1 cellular context compared by ENCODE assay signal in the genomic region with DNA sequence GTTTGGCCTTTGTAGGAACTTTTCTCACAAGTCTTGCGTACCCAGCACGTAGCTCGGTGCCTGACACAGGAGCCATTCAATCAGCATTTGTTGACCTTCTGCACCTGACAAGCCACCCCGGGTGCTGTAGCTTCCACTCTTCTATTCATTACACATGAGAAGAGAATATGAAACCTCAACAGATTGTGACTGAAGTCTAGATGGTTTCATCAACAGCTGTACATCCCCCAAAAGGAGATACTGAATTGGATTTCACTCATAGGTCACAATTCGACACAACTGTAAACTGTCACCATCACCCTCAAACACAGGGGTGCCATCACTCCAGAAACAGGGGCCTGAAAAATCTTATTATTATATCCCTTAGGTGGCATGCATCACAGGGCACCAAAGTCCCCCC.
A peak's percentile ranks its signal among the peaks of the same experiment; 100 is the strongest.
TF ChIP-seq lines count a peak whose summit lies in the region.

No MANE protein-coding gene starts in this region.

TF ChIP-seq in HepG2, 621 proteins besides CTCF, POLR2A, EP300 and RAD21 (continued from another document):
- TF ChIP-seq, protein P1, sequence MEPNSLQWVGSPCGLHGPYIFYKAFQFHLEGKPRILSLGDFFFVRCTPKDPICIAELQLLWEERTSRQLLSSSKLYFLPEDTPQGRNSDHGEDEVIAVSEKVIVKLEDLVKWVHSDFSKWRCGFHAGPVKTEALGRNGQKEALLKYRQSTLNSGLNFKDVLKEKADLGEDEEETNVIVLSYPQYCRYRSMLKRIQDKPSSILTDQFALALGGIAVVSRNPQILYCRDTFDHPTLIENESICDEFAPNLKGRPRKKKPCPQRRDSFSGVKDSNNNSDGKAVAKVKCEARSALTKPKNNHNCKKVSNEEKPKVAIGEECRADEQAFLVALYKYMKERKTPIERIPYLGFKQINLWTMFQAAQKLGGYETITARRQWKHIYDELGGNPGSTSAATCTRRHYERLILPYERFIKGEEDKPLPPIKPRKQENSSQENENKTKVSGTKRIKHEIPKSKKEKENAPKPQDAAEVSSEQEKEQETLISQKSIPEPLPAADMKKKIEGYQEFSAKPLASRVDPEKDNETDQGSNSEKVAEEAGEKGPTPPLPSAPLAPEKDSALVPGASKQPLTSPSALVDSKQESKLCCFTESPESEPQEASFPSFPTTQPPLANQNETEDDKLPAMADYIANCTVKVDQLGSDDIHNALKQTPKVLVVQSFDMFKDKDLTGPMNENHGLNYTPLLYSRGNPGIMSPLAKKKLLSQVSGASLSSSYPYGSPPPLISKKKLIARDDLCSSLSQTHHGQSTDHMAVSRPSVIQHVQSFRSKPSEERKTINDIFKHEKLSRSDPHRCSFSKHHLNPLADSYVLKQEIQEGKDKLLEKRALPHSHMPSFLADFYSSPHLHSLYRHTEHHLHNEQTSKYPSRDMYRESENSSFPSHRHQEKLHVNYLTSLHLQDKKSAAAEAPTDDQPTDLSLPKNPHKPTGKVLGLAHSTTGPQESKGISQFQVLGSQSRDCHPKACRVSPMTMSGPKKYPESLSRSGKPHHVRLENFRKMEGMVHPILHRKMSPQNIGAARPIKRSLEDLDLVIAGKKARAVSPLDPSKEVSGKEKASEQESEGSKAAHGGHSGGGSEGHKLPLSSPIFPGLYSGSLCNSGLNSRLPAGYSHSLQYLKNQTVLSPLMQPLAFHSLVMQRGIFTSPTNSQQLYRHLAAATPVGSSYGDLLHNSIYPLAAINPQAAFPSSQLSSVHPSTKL (CRISPR knock-in tag; IDR thresholded peaks at IDR 0.05): peak; percentile 25; the same call in 1 of the 2 replicates
- no peak for TF ChIP-seq FOXA1 (IDR thresholded peaks at IDR 0.05)
- 0 out of 2 replicates have a peak, but pooled peaks have one; percentile 4 for TF ChIP-seq FOXA1 (CRISPR knock-in tag; IDR thresholded peaks at IDR 0.05)
- no peak for TF ChIP-seq SOX13 (IDR thresholded peaks at IDR 0.05)
- peak in 1 of 2 experiments; percentile 12; a peak in 1 of 4 replicates for TF ChIP-seq SOX13 (CRISPR knock-in tag; conservative IDR thresholded peaks at IDR 0.05 in 1 of 2, IDR thresholded peaks at IDR 0.05 in 1 of 2)
- peak; percentile 40; the same call in 1 of the 2 replicates for TF ChIP-seq MED1 (CRISPR knock-in tag; IDR thresholded peaks at IDR 0.05)
